ENCODE assay signal across 8 cellular contexts in the genomic region with DNA sequence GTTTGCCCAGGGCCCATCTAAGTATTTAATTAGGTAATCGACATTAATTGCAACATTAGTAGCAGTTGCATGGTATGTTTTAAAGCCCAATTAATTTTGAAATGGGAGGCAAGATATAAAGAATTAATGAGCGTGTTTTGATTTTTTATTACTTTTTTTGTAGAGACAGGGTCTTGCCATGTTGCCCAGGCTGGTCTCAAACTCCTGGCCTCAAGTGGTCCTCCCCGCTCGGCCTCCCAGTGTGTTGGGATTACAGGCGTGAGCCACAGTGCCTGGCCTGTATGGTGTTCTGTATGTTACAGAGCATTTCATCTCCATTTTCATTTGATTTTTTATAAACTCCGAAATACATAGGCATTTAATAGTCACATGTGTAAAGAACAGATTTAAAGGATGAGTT. TPM values are rescaled to one million over a fixed set of nuclear protein-coding genes. Genes with fewer than 3 reads are reported as not detected.
A peak's percentile ranks its signal among the peaks of the same experiment; 100 is the strongest.
DNase-seq lines count a peak whose midpoint lies in the region; ATAC-seq, FAIRE-seq and TF ChIP-seq lines count a peak whose summit lies in the region.

No MANE protein-coding gene starts in this region.

- WGBS in A549 (ENCODE audit: missing lambda C conversion rate), result 37% methylated on average over 6 of the region's 6 CpGs
- 71% methylated on average over 5 of the region's 6 CpGs for WGBS in HUES64

- DNase-seq in A549 (ENCODE audit: low read depth in 1 of 2, low spot score in 1 of 2) (no peak), cardiac fibroblast (ENCODE audit: low read depth in 2 of 2) (no peak), C1 segment of cervical spinal cord (lab: John Stamatoyannopoulos, UW) (no peak), SKM-1 (lab: John Stamatoyannopoulos, UW; ENCODE audit: unreplicated experiment) (no peak), left lobe of liver (ENCODE audit: low spot score) (no peak)

- TF ChIP-seq RAD21 in A549 (conservative IDR thresholded peaks at IDR 0.05 in 1 of 2, IDR thresholded peaks at IDR 0.05 in 1 of 2), result no peak

- H3K4me3 ChIP-seq in A549, result peak overlapping the region; percentile 84
- H3K4me3 ChIP-seq in HUES64 (ENCODE audit: low read length), result peak overlapping the region; percentile 97
- H3K4me3 ChIP-seq in cardiac fibroblast (replicated peaks in 1 of 2; ENCODE audit: low read depth in 2 of 2, low read length in 2 of 2), result peak overlapping the region; percentile 69 to 99
- peak overlapping the region; percentile 84 for H3K4me3 ChIP-seq in mucosa of stomach (ENCODE audit: low read length)

- ATAC-seq in A549 (no peak), GM18517 (IDR thresholded peaks at IDR 0.05; ENCODE audit: unreplicated experiment) (no peak), left lobe of liver (no peak)

- no peak for TF ChIP-seq CTCF in A549 (IDR thresholded peaks at IDR 0.05)
- TF ChIP-seq CTCF in cardiac fibroblast (IDR thresholded peaks at IDR 0.05; ENCODE audit: low read depth, low read length), result no peak

- no peak for FAIRE-seq in A549 (lab: Jason Lieb, UNC)

- CTCF ChIA-PET in A549 (lab: Yijun Ruan, JAX), result no interaction called here

- POLR2A ChIA-PET in A549 (lab: Yijun Ruan, JAX), result no interaction called here

- H3K27ac ChIP-seq in A549 (peak overlapping the region; percentile 94 to 98), HUES64 (ENCODE audit: low read depth, low read length) (peak overlapping the region; percentile 82; the same call in 1 of the 2 replicates)

- H3K36me3 ChIP-seq in HUES64 (ENCODE audit: insufficient read depth, low read length) (peaks cover 23% of the 10 kb centered on the region), mucosa of stomach (ENCODE audit: control insufficient read depth, insufficient read depth, low read length) (no peaks in the 10 kb centered on the region)

- H3K4me1 ChIP-seq in A549, result peaks cover 20% of the 10 kb centered on the region
- H3K4me1 ChIP-seq in HUES64 (ENCODE audit: insufficient read depth, low read length), result 0 out of 2 replicates have a peak, but pooled peaks cover 5% of the 10 kb centered on the region
- peaks cover 8% of the 10 kb centered on the region for H3K4me1 ChIP-seq in mucosa of stomach (ENCODE audit: control insufficient read depth, insufficient read depth, low read length)

- TF ChIP-seq POLR2A in A549 (IDR thresholded peaks at IDR 0.05; ENCODE audit: low read length), result no peak

- no peaks in the 10 kb centered on the region for H3K27me3 ChIP-seq in HUES64 (ENCODE audit: insufficient read depth, low read length)
- no peaks in the 10 kb centered on the region for H3K27me3 ChIP-seq in mucosa of stomach (ENCODE audit: control insufficient read depth, insufficient read depth, low read length)

- H3K9ac ChIP-seq in HUES64 (ENCODE audit: low read depth, low read length), result peak overlapping the region; percentile 88
- peak overlapping the region; percentile 96 for H3K9ac ChIP-seq in mucosa of stomach (ENCODE audit: low read length)

- H3K4me2 ChIP-seq in A549, result peak overlapping the region; percentile 88

- no peak for TF ChIP-seq EP300 in A549 (IDR thresholded peaks at IDR 0.05)

- no peaks in the 10 kb centered on the region for H3K9me3 ChIP-seq in A549
- H3K9me3 ChIP-seq in HUES64 (ENCODE audit: insufficient read depth, low read depth, low read length), result peaks cover 4% of the 10 kb centered on the region; the same call in 1 of the 2 replicates
- H3K9me3 ChIP-seq in mucosa of stomach (ENCODE audit: control insufficient read depth, low read length), result no peaks in the 10 kb centered on the region

TF ChIP-seq in A549, 52 proteins besides CTCF, POLR2A, EP300 and RAD21:
- no peak for TF ChIP-seq SREBF2 (IDR thresholded peaks at IDR 0.05)
- TF ChIP-seq, protein P1, sequence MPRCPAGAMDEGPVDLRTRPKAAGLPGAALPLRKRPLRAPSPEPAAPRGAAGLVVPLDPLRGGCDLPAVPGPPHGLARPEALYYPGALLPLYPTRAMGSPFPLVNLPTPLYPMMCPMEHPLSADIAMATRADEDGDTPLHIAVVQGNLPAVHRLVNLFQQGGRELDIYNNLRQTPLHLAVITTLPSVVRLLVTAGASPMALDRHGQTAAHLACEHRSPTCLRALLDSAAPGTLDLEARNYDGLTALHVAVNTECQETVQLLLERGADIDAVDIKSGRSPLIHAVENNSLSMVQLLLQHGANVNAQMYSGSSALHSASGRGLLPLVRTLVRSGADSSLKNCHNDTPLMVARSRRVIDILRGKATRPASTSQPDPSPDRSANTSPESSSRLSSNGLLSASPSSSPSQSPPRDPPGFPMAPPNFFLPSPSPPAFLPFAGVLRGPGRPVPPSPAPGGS (IDR thresholded peaks at IDR 0.05), result 0 out of 3 replicates have a peak, but pooled peaks have one; percentile 10

RNA-seq across cellular contexts. Expression of a gene that starts 0.9 kb away (rescaled TPM):
- polyA plus RNA-seq in A549 (2011; rRNA removed) (49.5 and 53.8 TPM in 2 replicates), A549 (2017; fragmentation: RNase III; extraction: RNeasy Plus Mini Kit Qiagen cat#74134 plus additional on column Dnase treatment) (27.4 to 34.0 TPM (median 31.9 TPM) in 3 replicates)
- polyA plus RNA-seq in A549 (2012; cell fraction: cytosol; rRNA removed), result 13.0 and 13.1 TPM in 2 replicates
- polyA plus RNA-seq in A549 (2012; cell fraction: nucleus; rRNA removed), result 4.0 and 4.8 TPM in 2 replicates
- polyA minus RNA-seq in A549 (2011; rRNA and poly(A)+ RNA removed), result 12.2 and 14.2 TPM in 2 replicates
- 24.2 TPM for polyA plus RNA-seq in HUES64 (2013, experiment 1 of 2)
- polyA plus RNA-seq in HUES64 (2013, experiment 2 of 2), result 27.7 TPM
- 20.9 TPM for total RNA-seq in left lobe of liver

RNA-seq across cellular contexts. Expression of a gene that starts 46.5 kb away (rescaled TPM):
- polyA plus RNA-seq in A549 (2011; rRNA removed), result 106 and 136 TPM in 2 replicates
- polyA plus RNA-seq in A549 (2012; cell fraction: cytosol; rRNA removed), result 65.2 and 65.4 TPM in 2 replicates
- 140 TPM in 2 replicates for polyA plus RNA-seq in A549 (2012; cell fraction: nucleus; rRNA removed)
- 59.6 to 70.4 TPM (median 66.2 TPM) in 3 replicates for polyA plus RNA-seq in A549 (2017; fragmentation: RNase III; extraction: RNeasy Plus Mini Kit Qiagen cat#74134 plus additional on column Dnase treatment)
- polyA minus RNA-seq in A549 (2011; rRNA and poly(A)+ RNA removed), result 65.5 and 79.0 TPM in 2 replicates
- 43.2 TPM for polyA plus RNA-seq in HUES64 (2013, experiment 1 of 2)
- polyA plus RNA-seq in HUES64 (2013, experiment 2 of 2), result 54.1 TPM
- total RNA-seq in left lobe of liver, result 47.0 TPM
